Comparison of ENCODE assay signal across 20 cellular contexts in genomic region chr6:96812077-96812703, GRCh38.
DNase-seq lines count a peak whose midpoint lies in the region; ATAC-seq and TF ChIP-seq lines count a peak whose summit lies in the region.
"Had no signal": no experiment of that assay in that cellular context is flagged by ENCODE, and none has a peak within 500 bp of the region (broad histone marks: within the 10 kb centered on the region; RNA-seq: fewer than 3 reads in every experiment).

No MANE protein-coding gene starts in this region.

- no peak overlapping the region for H3K4me3 ChIP-seq in AG10803 (ENCODE audit: low read length)
- H3K4me3 ChIP-seq in SK-N-MC, result peak overlapping the region; percentile 8; the same call in 1 of the 2 replicates
- no peak overlapping the region for H3K4me3 ChIP-seq in fibroblast of pulmonary artery (replicated peaks; ENCODE audit: low read depth, low read length)
- H3K4me3 ChIP-seq: right lobe of liver had no signal

- ATAC-seq in GM21423 (IDR thresholded peaks at IDR 0.05; ENCODE audit: unreplicated experiment), result peak; percentile 33
- no peak for ATAC-seq in GM21360 (IDR thresholded peaks at IDR 0.05; ENCODE audit: unreplicated experiment)
- ATAC-seq: activated CD8-positive, alpha-beta T cell treated with anti-CD3 and anti-CD28 coated beads for 36 hours; activated T-cell treated with anti-CD3 and anti-CD28 coated beads, Interleukin-2, amount 50 U/mL, for 72 hours; right lobe of liver; Right ventricle myocardium inferior; WTC11 had no signal

- H3K9me3 ChIP-seq in SK-N-MC (ENCODE audit: low read depth, low read length), result no peaks in the 10 kb centered on the region
- H3K9me3 ChIP-seq: right lobe of liver had no signal

- H3K9ac ChIP-seq in SK-N-MC (ENCODE audit: insufficient read length), result no peak overlapping the region

- DNase-seq in AG10803 (ENCODE audit: low read depth) (peak; percentile 9), SK-N-MC (ENCODE audit: low read depth, low spot score) (peak; percentile 34), fibroblast of pulmonary artery (ENCODE audit: low read depth) (peak; percentile 26), epidermal melanocyte (ENCODE audit: insufficient read length, low spot score) (no peak), iPS-NIHi7 (ENCODE audit: extremely low spot score) (no peak), NK-92 (lab: John Stamatoyannopoulos, UW; ENCODE audit: unreplicated experiment) (no peak)
- DNase-seq: activated CD8-positive, alpha-beta T cell treated with anti-CD3 and anti-CD28 coated beads for 36 hours; activated naive CD8-positive, alpha-beta T cell treated with anti-CD3 and anti-CD28 coated beads, Interleukin-2, amount 10 ng/mL, durations not matched to agents 7 days and 5 days; activated T-cell treated with anti-CD3 and anti-CD28 coated beads, Interleukin-2, amount 50 U/mL, for 72 hours; CD4-positive, CD25-positive, alpha-beta regulatory T cell; GOT3; NCI-H1694 treated with DMSO at 0.1 percent for 48 hours; NCI-H446; right lobe of liver; stimulated activated CD4-positive, alpha-beta T cell treated with anti-CD3 and anti-CD28 coated beads, Interleukin-1b, Interleukin-23, amount 100 ng/mL, for 48 hours; T-helper 2 cell had no signal

- H3K27ac ChIP-seq in SK-N-MC, result peak overlapping the region; percentile 53
- H3K27ac ChIP-seq: right lobe of liver had no signal

- no peaks in the 10 kb centered on the region for H3K36me3 ChIP-seq in SK-N-MC (ENCODE audit: insufficient read depth, low read length)
- H3K36me3 ChIP-seq: right lobe of liver had no signal

- TF ChIP-seq CTCF in AG10803 (conservative IDR thresholded peaks at IDR 0.05; ENCODE audit: low read length), result no peak
- TF ChIP-seq CTCF in fibroblast of pulmonary artery (IDR thresholded peaks at IDR 0.05; ENCODE audit: low read length, missing control alignments), result no peak

Comparison
In these comparisons a context has a peak if more than half of its experiments do, and no peak if none do; other contexts are left out.
1. DNase-seq: peak in AG10803 (single experiment), SK-N-MC (single experiment) and fibroblast of pulmonary artery (single experiment); none in epidermal melanocyte (single experiment), iPS-NIHi7 (single experiment) and NK-92 (single experiment).